Comparison of ENCODE assay signal across 18 cellular contexts in the genomic region with DNA sequence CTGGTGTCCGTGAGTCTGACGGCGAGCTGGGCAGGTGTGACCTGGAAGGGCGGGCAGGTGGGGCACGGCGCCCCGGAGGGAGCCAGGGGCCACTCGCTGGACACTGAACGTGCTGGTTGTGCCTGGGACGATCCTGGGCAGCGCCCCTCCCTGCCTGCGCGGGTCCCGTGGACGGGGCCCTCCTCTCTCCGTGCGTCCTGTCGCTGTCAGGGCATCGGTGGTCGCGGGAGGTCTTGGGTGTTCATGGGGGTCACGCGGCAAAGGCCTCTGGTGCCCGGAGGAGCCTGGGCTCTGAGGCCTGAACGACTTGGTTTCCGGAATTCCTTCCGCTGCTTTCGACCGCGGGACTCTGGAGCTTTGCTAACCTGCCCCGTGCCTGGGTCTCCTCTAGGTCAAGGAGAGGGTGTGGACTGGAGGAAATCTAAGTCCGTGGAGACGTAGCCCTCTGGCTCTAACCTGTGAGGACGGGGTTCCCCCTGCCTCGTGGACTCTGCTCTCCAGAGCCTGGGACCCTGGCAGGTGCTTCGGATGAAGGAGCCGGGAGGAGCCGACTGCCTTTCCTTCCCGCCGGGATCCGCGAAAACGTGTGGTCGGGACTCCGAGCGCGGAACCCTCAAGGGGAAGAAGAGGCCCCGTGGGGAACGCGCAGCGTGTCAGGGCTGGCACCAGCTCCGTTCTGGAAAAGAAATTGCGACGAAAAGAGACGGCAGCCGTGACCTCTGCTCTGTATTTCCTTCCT. TPM values are rescaled to one million over a fixed set of nuclear protein-coding genes. Genes with fewer than 3 reads are reported as not detected.
A peak's percentile ranks its signal among the peaks of the same experiment; 100 is the strongest.
DNase-seq lines count a peak whose midpoint lies in the region; ATAC-seq, FAIRE-seq and TF ChIP-seq lines count a peak whose summit lies in the region.
"Had no signal": no experiment of that assay in that cellular context is flagged by ENCODE, and none has a peak within 500 bp of the region (broad histone marks: within the 10 kb centered on the region; RNA-seq: fewer than 3 reads in every experiment).

No MANE protein-coding gene starts in this region.

- TF ChIP-seq CTCF in H1 (IDR thresholded peaks at IDR 0.05; ENCODE audit: control extremely low read depth in 1 of 3, insufficient read depth in 1 of 3, low read depth in 1 of 3, low read length in 3 of 3) = no peak

- H2BK5ac ChIP-seq in H1 (ENCODE audit: low read depth, low read length) (no peak overlapping the region), neuronal stem cell (ENCODE audit: low read length) (no peak overlapping the region)

- H2BK120ac ChIP-seq in H1 (replicated peaks; ENCODE audit: low read depth, low read length) (no peak overlapping the region), neuronal stem cell (ENCODE audit: low read depth, low read length) (peak overlapping the region; percentile 50)

- H3K79me2 ChIP-seq in H1 (ENCODE audit: control insufficient read depth in 1 of 2, insufficient read depth in 2 of 2, low read length in 2 of 2) = no peaks in the 10 kb centered on the region

- H3K56ac ChIP-seq in H1 (replicated peaks; ENCODE audit: insufficient read length, low read depth, low read length) = no peak overlapping the region

- H4K20me1 ChIP-seq in H1 (replicated peaks in 1 of 2; ENCODE audit: control insufficient read depth in 1 of 2, insufficient read depth in 2 of 2, low read length in 2 of 2) = no peaks in the 10 kb centered on the region

- TF ChIP-seq EP300 in H1 (IDR thresholded peaks at IDR 0.05; ENCODE audit: borderline replicate concordance in 1 of 2, low read depth in 2 of 2, low read length in 2 of 2) = no peak

- no peaks in the 10 kb centered on the region for H3K4me1 ChIP-seq in right cardiac atrium (ENCODE audit: control insufficient read depth, insufficient read depth, low read length)
- peaks cover 0 to 7% (median 3%) of the 10 kb centered on the region in 4 experiments; a peak in 5 of 7 replicates for H3K4me1 ChIP-seq in H1 (replicated peaks in 1 of 4; ENCODE audit: control insufficient read depth in 3 of 4, insufficient read depth in 4 of 4, low read length in 3 of 4)
- peaks cover 8 to 11% of the 10 kb centered on the region in 2 donors for H3K4me1 ChIP-seq in neuronal stem cell (ENCODE audit: control insufficient read depth in 2 of 2, insufficient read depth in 1 of 2, low read depth in 1 of 2, low read length in 2 of 2)

- CTCF ChIA-PET in H1 (lab: Charles Lee; ENCODE audit: partially characterized antibody) = no interaction called here

- ATAC-seq in right cardiac atrium (peak in 1 of 2 donors; percentile 26), left ventricle myocardium superior (no peak), GM19452 (IDR thresholded peaks at IDR 0.05; ENCODE audit: unreplicated experiment) (no peak), HG02623 (IDR thresholded peaks at IDR 0.05; ENCODE audit: unreplicated experiment) (no peak)
- ATAC-seq: HepG2 had no signal

- H3K23ac ChIP-seq in H1 (ENCODE audit: insufficient read length) (no peak overlapping the region), neuronal stem cell (ENCODE audit: low read depth, low read length, poor library complexity) (no peak overlapping the region)

- 87% methylated on average over 56 of the region's 56 CpGs for WGBS in right cardiac atrium
- 91% methylated on average over 38 of the region's 56 CpGs; no CpG with 5 or more reads in 1 of the 2 experiments for whole genome bisulfite sequencing in H1 (ENCODE audit: extremely low coverage in 1 of 2, insufficient coverage in 1 of 2, insufficient read length in 1 of 2, insufficient replicate concordance in 2 of 2, low coverage in 1 of 2, low lambda C conversion rate in 2 of 2, missing lambda C conversion rate in 1 of 2), 2 experiments
- no CpG with 5 or more reads among the region's 56 CpGs for WGBS in neuronal stem cell (ENCODE audit: extremely low coverage in 2 of 2, insufficient read length in 2 of 2, insufficient replicate concordance in 1 of 2), 2 donors

- no peak overlapping the region for H3K4me3 ChIP-seq in right cardiac atrium (ENCODE audit: low read length)
- no peak overlapping the region for H3K4me3 ChIP-seq in H1 (ENCODE audit: extremely low read depth in 1 of 4, insufficient read depth in 2 of 4, low read depth in 3 of 4, low read length in 4 of 4)
- H3K4me3 ChIP-seq in neuronal stem cell (ENCODE audit: low read length in 2 of 2) = no peak overlapping the region

- no peak; a peak in 1 of 3 replicates for TF ChIP-seq POLR2A in H1 (IDR thresholded peaks at IDR 0.05; ENCODE audit: control extremely low read depth in 1 of 2, low read depth in 2 of 2, low read length in 2 of 2)

- H3K4ac ChIP-seq in H1 (replicated peaks; ENCODE audit: insufficient read length, low read depth, low read length) (no peak overlapping the region), neuronal stem cell (ENCODE audit: low read length) (no peak overlapping the region)

- H3K14ac ChIP-seq in H1 (ENCODE audit: insufficient read length) (no peak overlapping the region), neuronal stem cell (ENCODE audit: low read length) (no peak overlapping the region)

- DNase-seq in right cardiac atrium (peak in 2 of 3 donors; percentile 40 to 44), left ventricle myocardium superior (no peak), H1 (ENCODE audit: low read depth in 1 of 2, low spot score in 2 of 2) (no peak), neuronal stem cell (ENCODE audit: low spot score) (no peak), NCI-H2081 treated with DMSO at 0.1 percent for 48 hours (lab: John Stamatoyannopoulos, UW) (no peak), NCI-H774 (lab: John Stamatoyannopoulos, UW) (no peak)
- DNase-seq: CD4-positive, CD25-positive, alpha-beta regulatory T cell; DMS53; GF-D8; GOT3; HCEC 1CT; HFFc6 had no signal

- H3K4me2 ChIP-seq in H1 (ENCODE audit: insufficient read depth in 1 of 2, low read depth in 2 of 2, low read length in 2 of 2) (no peak overlapping the region), neuronal stem cell (ENCODE audit: insufficient read depth, low read length, poor library complexity, severe bottlenecking) (no peak overlapping the region)

- no peak overlapping the region for H3K27ac ChIP-seq in right cardiac atrium (ENCODE audit: low read length)
- no peak overlapping the region for H3K27ac ChIP-seq in H1 (ENCODE audit: low read depth, low read length)
- H3K27ac ChIP-seq in neuronal stem cell (replicated peaks; ENCODE audit: low read length) = no peak overlapping the region
- H3K27ac ChIP-seq: 22Rv1 had no signal

- H3K27me3 ChIP-seq in right cardiac atrium (ENCODE audit: control insufficient read depth, insufficient read depth) (no peaks in the 10 kb centered on the region), H1 (replicated peaks in 1 of 4; ENCODE audit: control insufficient read depth in 3 of 4, extremely low read depth in 1 of 4, insufficient read depth in 3 of 4, low read length in 3 of 4) (no peaks in the 10 kb centered on the region), neuronal stem cell (ENCODE audit: control insufficient read depth in 3 of 3, insufficient read depth in 3 of 3, low read depth in 1 of 3, low read length in 3 of 3) (no peaks in the 10 kb centered on the region)

- no peaks in the 10 kb centered on the region for H3K9me3 ChIP-seq in right cardiac atrium (ENCODE audit: control insufficient read depth, low read length)
- no peaks in the 10 kb centered on the region for H3K9me3 ChIP-seq in H1 (ENCODE audit: insufficient read depth in 2 of 2, low read depth in 1 of 2, low read length in 1 of 2)
- no peaks in the 10 kb centered on the region for H3K9me3 ChIP-seq in neuronal stem cell (replicated peaks in 1 of 2; ENCODE audit: control insufficient read depth in 2 of 2, insufficient read depth in 1 of 2, low read depth in 1 of 2, low read length in 2 of 2)

- H2AFZ ChIP-seq in H1 (ENCODE audit: low read length) = no peak overlapping the region
- H2AFZ ChIP-seq in neuronal stem cell (ENCODE audit: low read length) = no peak overlapping the region

- H3K79me1 ChIP-seq in H1 (ENCODE audit: low read depth, low read length) (no peaks in the 10 kb centered on the region), neuronal stem cell (ENCODE audit: low read depth, low read length) (no peaks in the 10 kb centered on the region)

- no peak overlapping the region for H4K5ac ChIP-seq in H1 (ENCODE audit: insufficient read length, low read depth, low read length)

- no peak for FAIRE-seq in H1 (lab: Jason Lieb, UNC)
- FAIRE-seq: GM18507, HepG2, HTR-8/SVneo had no signal

- no peaks in the 10 kb centered on the region; a peak in 1 of 8 replicates for H3K36me3 ChIP-seq in H1 (ENCODE audit: control insufficient read depth in 2 of 4, insufficient read depth in 4 of 4, low read length in 3 of 4)
- peaks cover 0 to 25% of the 10 kb centered on the region in 2 donors for H3K36me3 ChIP-seq in neuronal stem cell (replicated peaks in 1 of 2; ENCODE audit: control insufficient read depth in 2 of 2, insufficient read depth in 2 of 2, low read length in 2 of 2)

- no peak overlapping the region for H4K8ac ChIP-seq in H1 (ENCODE audit: extremely low read depth, insufficient read depth, low read length)
- no peak overlapping the region for H4K8ac ChIP-seq in neuronal stem cell (ENCODE audit: low read depth, low read length)

- POLR2A ChIA-PET in H1 (lab: Charles Lee; ENCODE audit: partially characterized antibody) = interaction anchor here (1.0 to 1.3 kb wide), 3 partner anchors 10 to 21 kb away, joined by 3 to 4 read pairs (median 3); no protein-coding TSS in a partner anchor

- H4K91ac ChIP-seq in H1 (replicated peaks; ENCODE audit: insufficient read length, low read length) (no peak overlapping the region), neuronal stem cell (ENCODE audit: low read depth, low read length, poor library complexity) (no peak overlapping the region)

- no peak overlapping the region for H2BK20ac ChIP-seq in H1 (ENCODE audit: low read length)

- 0 out of 2 replicates have a peak overlapping the region, but pooled peaks have one; percentile 49 for H2AK5ac ChIP-seq in H1 (ENCODE audit: low read depth, low read length)
- peak overlapping the region; percentile 6 for H2AK5ac ChIP-seq in neuronal stem cell (ENCODE audit: low read depth, low read length)

- no peaks in the 10 kb centered on the region for H3K23me2 ChIP-seq in H1 (ENCODE audit: low read depth, low read length)

- no peak for TF ChIP-seq RAD21 in H1 (IDR thresholded peaks at IDR 0.05 in 1 of 2, conservative IDR thresholded peaks at IDR 0.05 in 1 of 2; ENCODE audit: low read depth in 2 of 2, low read length in 2 of 2)

- H2BK12ac ChIP-seq in H1 (ENCODE audit: low read depth, low read length) = no peak overlapping the region
- no peak overlapping the region for H2BK12ac ChIP-seq in neuronal stem cell (ENCODE audit: low read length)

- intact Hi-C loops in right cardiac atrium (cut with DNase I) (no loop called here), left ventricle myocardium superior (cut with micrococcal nuclease) (no loop called here)

- H3K9ac ChIP-seq in H1 (replicated peaks in 1 of 4; ENCODE audit: extremely low read depth in 1 of 4, low read depth in 3 of 4, low read length in 3 of 4) (no peak overlapping the region), neuronal stem cell (ENCODE audit: low read depth, low read length, poor library complexity) (no peak overlapping the region)

- H3K18ac ChIP-seq in H1 (ENCODE audit: extremely low read depth, low read length) (no peak overlapping the region), neuronal stem cell (ENCODE audit: low read length) (peak overlapping the region; percentile 69)

- no peak overlapping the region for H2BK15ac ChIP-seq in H1 (ENCODE audit: low read length)
- H2BK15ac ChIP-seq in neuronal stem cell (ENCODE audit: low read length) = no peak overlapping the region

RNA-seq across cellular contexts. Expression of a gene that starts 14.7 kb away (rescaled TPM):
- total RNA-seq in right cardiac atrium (1 to 10 TPM in 1 of 4 donors, under 1 TPM in 3; 0.22 to 1.1 (median 0.60) TPM), left ventricle myocardium superior (0.10 TPM)
- polyA plus RNA-seq in right cardiac atrium (0.93 TPM), H1 (2011; rRNA removed) (9.0 and 10.1 TPM in 2 replicates)
- 55.6 and 56.5 TPM in 2 replicates for total RNA-seq in H1 (2021; fragmentation: NEBNext Ultra II Directional; extraction: Animal tissue kit (Norgen Biotek cat#: 25700))
- polyA plus RNA-seq in H1 (2011; cell fraction: cytosol; rRNA removed) = 11.6 TPM
- polyA plus RNA-seq in H1 (2011; cell fraction: nucleus; rRNA removed) = 15.6 TPM
- 19.0 to 24.8 TPM (median 20.5 TPM) in 4 replicates for polyA plus RNA-seq in H1 (2012, experiment 1 of 2)
- polyA plus RNA-seq in H1 (2012, experiment 2 of 2) = 4.9 TPM
- 18.6 TPM for polyA plus RNA-seq in H1 (2013, experiment 1 of 2)
- polyA plus RNA-seq in H1 (2013, experiment 2 of 2) = 17.8 TPM
- polyA minus RNA-seq in H1 (2011; rRNA and poly(A)+ RNA removed) = 13.0 and 14.2 TPM in 2 replicates
- 35.6 TPM for polyA minus RNA-seq in H1 (2011; cell fraction: cytosol; rRNA and poly(A)+ RNA removed)
- 28.9 TPM for polyA minus RNA-seq in H1 (2011; cell fraction: nucleus; rRNA and poly(A)+ RNA removed)
- 150 TPM for polyA plus RNA-seq in neuronal stem cell (2013, experiment 1 of 2)
- 165 TPM for polyA plus RNA-seq in neuronal stem cell (2013, experiment 2 of 2)
- total RNA-seq: CD4-positive, CD25-positive, alpha-beta regulatory T cell; HepG2; HFFc6 had no signal
- polyA plus RNA-seq: CD4-positive, CD25-positive, alpha-beta regulatory T cell; HepG2 had no signal

Comparison
In these comparisons a context has a peak if more than half of its experiments do, and no peak if none do; other contexts are left out.
1. DNase-seq: peak in right cardiac atrium (2 of 3); none in left ventricle myocardium superior (single experiment), H1 (0 of 2), neuronal stem cell (single experiment), NCI-H2081 treated with DMSO at 0.1 percent for 48 hours (single experiment) and NCI-H774 (single experiment).
2. RNA of a gene that starts 14.7 kb away (total RNA-seq): 55.6 to 56.5 TPM in H1; 0.22 to 1.1 TPM in right cardiac atrium and 0.10 TPM in left ventricle myocardium superior (single experiment); every median in the first group is over 10 times any median in the second.